ENCODE assay signal across 8 cellular contexts in the genomic region with DNA sequence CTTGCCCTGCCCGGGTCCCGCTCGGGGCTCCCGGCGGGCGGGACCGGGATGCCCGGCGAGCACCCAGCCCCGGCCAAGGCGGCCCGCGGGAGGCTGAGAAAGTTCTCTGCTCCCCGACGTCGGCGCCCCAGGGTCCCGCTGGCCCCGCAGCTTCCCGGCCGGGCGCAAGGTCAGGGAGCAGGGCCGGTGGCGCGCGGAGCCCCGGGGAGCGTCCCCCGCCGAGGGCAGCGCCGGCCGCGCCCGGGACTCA. TPM values are rescaled to one million over a fixed set of nuclear protein-coding genes. Genes with fewer than 3 reads are reported as not detected.
DNase-seq lines count a peak whose midpoint lies in the region; ATAC-seq, FAIRE-seq and TF ChIP-seq lines count a peak whose summit lies in the region.

No MANE protein-coding gene starts in this region.

- no peak overlapping the region for H2AFZ ChIP-seq in neural cell (ENCODE audit: low read depth, low read length)

- H3K9ac ChIP-seq in neural cell (ENCODE audit: low read length), result peak overlapping the region; percentile 78

- DNase-seq in choroid plexus epithelial cell (ENCODE audit: low read depth) (no peak), GM03348 (ENCODE audit: low spot score) (no peak), pons (ENCODE audit: low spot score) (no peak), D721Med (ENCODE audit: insufficient read length, low spot score) (no peak), NCI-H446 (lab: John Stamatoyannopoulos, UW) (no peak)

- H3K9me2 ChIP-seq in neural cell (ENCODE audit: insufficient read depth, low read length), result no peaks in the 10 kb centered on the region

- peak overlapping the region; percentile 62 for H3K4me3 ChIP-seq in choroid plexus epithelial cell (ENCODE audit: low read depth, low read length)
- peak overlapping the region; percentile 84 for H3K4me3 ChIP-seq in neural cell (ENCODE audit: low read length)

- TF ChIP-seq RAD21 in neural cell (conservative IDR thresholded peaks at IDR 0.05), result no peak

- no peaks in the 10 kb centered on the region for H3K36me3 ChIP-seq in neural cell (ENCODE audit: insufficient read depth, low read length)

- peaks cover 3% of the 10 kb centered on the region for H3K79me2 ChIP-seq in neural cell (replicated peaks; ENCODE audit: insufficient read depth, low read length)

- no peak for TF ChIP-seq EP300 in neural cell (conservative IDR thresholded peaks at IDR 0.05; ENCODE audit: poor library complexity, severe bottlenecking)

- H3K27me3 ChIP-seq in neural cell (ENCODE audit: insufficient read depth, low read depth, low read length), result no peaks in the 10 kb centered on the region

- no peak for FAIRE-seq in D721Med (lab: Jason Lieb, UNC)

- no peak for TF ChIP-seq CTCF in choroid plexus epithelial cell (conservative IDR thresholded peaks at IDR 0.05; ENCODE audit: low read depth, low read length)
- no peak for TF ChIP-seq CTCF in neural cell (IDR thresholded peaks at IDR 0.05; ENCODE audit: poor library complexity, severe bottlenecking)
- no peak for TF ChIP-seq CTCF in D721Med (IDR thresholded peaks at IDR 0.05; ENCODE audit: insufficient read depth, missing control alignments)

- H3K27ac ChIP-seq in neural cell (ENCODE audit: low read length), result no peak overlapping the region

- peaks cover 13% of the 10 kb centered on the region for H3F3A ChIP-seq in neural cell (ENCODE audit: insufficient read depth, low read length, poor library complexity, severe bottlenecking)

- H4K20me1 ChIP-seq in neural cell (ENCODE audit: insufficient read depth), result no peaks in the 10 kb centered on the region

- no peak overlapping the region for H3K4me2 ChIP-seq in neural cell (ENCODE audit: low read length)

- peak; percentile 32 for ATAC-seq in GM19035 (IDR thresholded peaks at IDR 0.05; ENCODE audit: unreplicated experiment)
- peak; percentile 29 for ATAC-seq in HG03175 (IDR thresholded peaks at IDR 0.05; ENCODE audit: unreplicated experiment)

- H3K9me3 ChIP-seq in neural cell (ENCODE audit: low read length), result no peaks in the 10 kb centered on the region

TF ChIP-seq in neural cell, 6 proteins besides CTCF, POLR2A, EP300 and RAD21:
- TF ChIP-seq, protein P1, sequence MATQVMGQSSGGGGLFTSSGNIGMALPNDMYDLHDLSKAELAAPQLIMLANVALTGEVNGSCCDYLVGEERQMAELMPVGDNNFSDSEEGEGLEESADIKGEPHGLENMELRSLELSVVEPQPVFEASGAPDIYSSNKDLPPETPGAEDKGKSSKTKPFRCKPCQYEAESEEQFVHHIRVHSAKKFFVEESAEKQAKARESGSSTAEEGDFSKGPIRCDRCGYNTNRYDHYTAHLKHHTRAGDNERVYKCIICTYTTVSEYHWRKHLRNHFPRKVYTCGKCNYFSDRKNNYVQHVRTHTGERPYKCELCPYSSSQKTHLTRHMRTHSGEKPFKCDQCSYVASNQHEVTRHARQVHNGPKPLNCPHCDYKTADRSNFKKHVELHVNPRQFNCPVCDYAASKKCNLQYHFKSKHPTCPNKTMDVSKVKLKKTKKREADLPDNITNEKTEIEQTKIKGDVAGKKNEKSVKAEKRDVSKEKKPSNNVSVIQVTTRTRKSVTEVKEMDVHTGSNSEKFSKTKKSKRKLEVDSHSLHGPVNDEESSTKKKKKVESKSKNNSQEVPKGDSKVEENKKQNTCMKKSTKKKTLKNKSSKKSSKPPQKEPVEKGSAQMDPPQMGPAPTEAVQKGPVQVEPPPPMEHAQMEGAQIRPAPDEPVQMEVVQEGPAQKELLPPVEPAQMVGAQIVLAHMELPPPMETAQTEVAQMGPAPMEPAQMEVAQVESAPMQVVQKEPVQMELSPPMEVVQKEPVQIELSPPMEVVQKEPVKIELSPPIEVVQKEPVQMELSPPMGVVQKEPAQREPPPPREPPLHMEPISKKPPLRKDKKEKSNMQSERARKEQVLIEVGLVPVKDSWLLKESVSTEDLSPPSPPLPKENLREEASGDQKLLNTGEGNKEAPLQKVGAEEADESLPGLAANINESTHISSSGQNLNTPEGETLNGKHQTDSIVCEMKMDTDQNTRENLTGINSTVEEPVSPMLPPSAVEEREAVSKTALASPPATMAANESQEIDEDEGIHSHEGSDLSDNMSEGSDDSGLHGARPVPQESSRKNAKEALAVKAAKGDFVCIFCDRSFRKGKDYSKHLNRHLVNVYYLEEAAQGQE (IDR thresholded peaks at IDR 0.05; ENCODE audit: borderline replicate concordance), result no peak
- TF ChIP-seq TAF1 (IDR thresholded peaks at IDR 0.05; ENCODE audit: low read depth), result no peak
- no peak for TF ChIP-seq SMC3 (conservative IDR thresholded peaks at IDR 0.05; ENCODE audit: poor library complexity)
- no peak for TF ChIP-seq EZH2 (IDR thresholded peaks at IDR 0.05; ENCODE audit: borderline replicate concordance, insufficient read depth, low read length, poor library complexity, severe bottlenecking)

RNA-seq across cellular contexts. Expression of a gene that starts 0.3 kb away (rescaled TPM):
- polyA plus RNA-seq in neural cell, result 38.5 and 40.1 TPM in 2 replicates
- 21.4 and 26.4 TPM in 2 replicates for polyA minus RNA-seq in neural cell
